10 cellular contexts compared by ENCODE assay signal in the genomic region with DNA sequence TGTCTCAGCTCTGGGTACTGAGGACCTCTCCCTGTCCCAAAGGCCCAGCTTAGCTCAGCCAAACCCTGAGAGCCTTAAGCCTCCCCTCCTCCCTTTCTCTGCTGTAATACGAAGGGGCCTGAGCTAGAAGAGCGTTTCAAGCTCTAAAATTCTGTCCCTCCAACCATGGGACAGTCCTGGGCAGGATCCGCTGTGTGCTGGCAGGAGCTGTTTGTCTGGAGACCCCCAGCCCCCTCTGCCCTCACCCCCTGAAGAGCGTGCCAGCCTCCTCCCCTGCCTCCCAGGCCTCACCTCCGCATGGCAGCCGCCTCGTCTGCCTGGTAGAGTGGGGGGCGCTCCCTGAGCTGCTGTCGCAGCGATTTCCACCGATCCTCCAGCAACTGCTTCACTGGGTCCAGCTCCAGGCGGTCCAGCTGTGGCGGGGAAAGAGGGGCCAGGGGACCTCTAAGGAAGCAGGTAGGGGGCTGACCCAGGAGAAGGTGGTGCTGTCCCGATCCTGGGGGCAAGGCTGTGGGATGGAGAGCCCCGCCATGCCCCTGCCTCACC. TPM values are rescaled to one million over a fixed set of nuclear protein-coding genes. Genes with fewer than 3 reads are reported as not detected.
DNase-seq lines count a peak whose midpoint lies in the region; ATAC-seq and TF ChIP-seq lines count a peak whose summit lies in the region.
"Had no signal": no experiment of that assay in that cellular context is flagged by ENCODE, and none has a peak within 500 bp of the region (broad histone marks: within the 10 kb centered on the region; RNA-seq: fewer than 3 reads in every experiment).

No MANE protein-coding gene starts in this region.

- H3K4me1 Mint-ChIP-seq in activated CD8-positive, alpha-beta T cell treated with anti-CD3 and anti-CD28 coated beads, Interleukin-2, amount 10 ng/mL, durations not matched to agents 7 days and 5 days (ENCODE audit: low read depth), result peaks cover 17% of the 10 kb centered on the region
- peaks cover 20% of the 10 kb centered on the region for H3K4me1 Mint-ChIP-seq in activated CD8-positive, alpha-beta T cell treated with anti-CD3 and anti-CD28 coated beads for 36 hours (ENCODE audit: low read depth)
- peaks cover 6% of the 10 kb centered on the region for H3K4me1 Mint-ChIP-seq in CD4-positive, alpha-beta T cell (ENCODE audit: low read depth)
- peaks cover 2% of the 10 kb centered on the region for H3K4me1 Mint-ChIP-seq in neural progenitor cell

- WGBS in body of pancreas, 2 donors, result 68 to 78% methylated on average over 13 to 15 of the region's 15 CpGs
- no CpG with 5 or more reads among the region's 15 CpGs for WGBS in gastroesophageal sphincter (ENCODE audit: low coverage in 1 of 2), 2 donors

- no peak for ATAC-seq in activated CD8-positive, alpha-beta T cell treated with anti-CD3 and anti-CD28 coated beads, Interleukin-2, amount 10 ng/mL, durations not matched to agents 7 days and 5 days
- no peak for ATAC-seq in activated CD8-positive, alpha-beta T cell treated with anti-CD3 and anti-CD28 coated beads for 36 hours
- no peak for ATAC-seq in CD4-positive, alpha-beta T cell (ENCODE audit: poor library complexity)
- ATAC-seq in body of pancreas, result no peak
- no peak for ATAC-seq in gastroesophageal sphincter
- no peak for ATAC-seq in GM21619 (IDR thresholded peaks at IDR 0.05; ENCODE audit: unreplicated experiment)
- ATAC-seq in GM18907 (IDR thresholded peaks at IDR 0.05; ENCODE audit: unreplicated experiment), result no peak

- no peaks in the 10 kb centered on the region for H3K9me3 Mint-ChIP-seq in activated CD8-positive, alpha-beta T cell treated with anti-CD3 and anti-CD28 coated beads, Interleukin-2, amount 10 ng/mL, durations not matched to agents 7 days and 5 days (ENCODE audit: insufficient read depth)
- H3K9me3 Mint-ChIP-seq in activated CD8-positive, alpha-beta T cell treated with anti-CD3 and anti-CD28 coated beads for 36 hours, result no peaks in the 10 kb centered on the region
- no peaks in the 10 kb centered on the region for H3K9me3 Mint-ChIP-seq in CD4-positive, alpha-beta T cell
- no peaks in the 10 kb centered on the region for H3K9me3 Mint-ChIP-seq in neural progenitor cell

- H3K4me2 ChIP-seq in neural progenitor cell, result no peak overlapping the region

- H3K36me3 ChIP-seq in body of pancreas (replicated peaks in 1 of 2; ENCODE audit: insufficient read depth in 1 of 2, low read depth in 2 of 2) (no peaks in the 10 kb centered on the region), neural progenitor cell (no peaks in the 10 kb centered on the region), gastroesophageal sphincter (peaks cover 0 to 11% of the 10 kb centered on the region in 2 donors)
- H3K36me3 ChIP-seq: spleen, uterus had no signal

- H3K36me3 Mint-ChIP-seq in activated CD8-positive, alpha-beta T cell treated with anti-CD3 and anti-CD28 coated beads, Interleukin-2, amount 10 ng/mL, durations not matched to agents 7 days and 5 days (ENCODE audit: low read depth), result no peaks in the 10 kb centered on the region
- no peaks in the 10 kb centered on the region for H3K36me3 Mint-ChIP-seq in activated CD8-positive, alpha-beta T cell treated with anti-CD3 and anti-CD28 coated beads for 36 hours (ENCODE audit: low read depth)
- no peaks in the 10 kb centered on the region for H3K36me3 Mint-ChIP-seq in CD4-positive, alpha-beta T cell (ENCODE audit: low read depth)
- no peaks in the 10 kb centered on the region for H3K36me3 Mint-ChIP-seq in neural progenitor cell

- no peak for DNase-seq in activated CD8-positive, alpha-beta T cell treated with anti-CD3 and anti-CD28 coated beads, Interleukin-2, amount 10 ng/mL, durations not matched to agents 7 days and 5 days
- DNase-seq in activated CD8-positive, alpha-beta T cell treated with anti-CD3 and anti-CD28 coated beads for 36 hours, result no peak
- no peak for DNase-seq in CD4-positive, alpha-beta T cell
- no peak for DNase-seq in body of pancreas
- DNase-seq in neural progenitor cell (ENCODE audit: low spot score), result no peak

- H3K27ac Mint-ChIP-seq in activated CD8-positive, alpha-beta T cell treated with anti-CD3 and anti-CD28 coated beads, Interleukin-2, amount 10 ng/mL, durations not matched to agents 7 days and 5 days, result peak overlapping the region; percentile 61
- no peak overlapping the region for H3K27ac Mint-ChIP-seq in activated CD8-positive, alpha-beta T cell treated with anti-CD3 and anti-CD28 coated beads for 36 hours
- no peak overlapping the region for H3K27ac Mint-ChIP-seq in CD4-positive, alpha-beta T cell
- peak overlapping the region; percentile 72 for H3K27ac Mint-ChIP-seq in neural progenitor cell

- TF ChIP-seq CTCF in activated CD8-positive, alpha-beta T cell treated with anti-CD3 and anti-CD28 coated beads for 36 hours (IDR thresholded peaks at IDR 0.05), result no peak
- TF ChIP-seq CTCF in CD4-positive, alpha-beta T cell (IDR thresholded peaks at IDR 0.05), result peak; percentile 48
- TF ChIP-seq CTCF in body of pancreas (IDR thresholded peaks at IDR 0.05) (no peak), neural progenitor cell (IDR thresholded peaks at IDR 0.05) (no peak), gastroesophageal sphincter (IDR thresholded peaks at IDR 0.05) (no peak)

- no peaks in the 10 kb centered on the region for H3K27me3 ChIP-seq in CD4-positive, alpha-beta T cell (ENCODE audit: control insufficient read depth, insufficient read depth, low read length)
- H3K27me3 ChIP-seq in body of pancreas, result no peaks in the 10 kb centered on the region
- H3K27me3 ChIP-seq in neural progenitor cell, result no peaks in the 10 kb centered on the region
- no peaks in the 10 kb centered on the region for H3K27me3 ChIP-seq in gastroesophageal sphincter
- H3K27me3 ChIP-seq: spleen, uterus had no signal

- H3K4me1 ChIP-seq in body of pancreas (peaks cover 14% of the 10 kb centered on the region), neural progenitor cell (no peaks in the 10 kb centered on the region), gastroesophageal sphincter (peaks cover 0 to 8% (median 6%) of the 10 kb centered on the region in 3 donors)
- H3K4me1 ChIP-seq: uterus had no signal

- no peaks in the 10 kb centered on the region for H3K27me3 Mint-ChIP-seq in activated CD8-positive, alpha-beta T cell treated with anti-CD3 and anti-CD28 coated beads, Interleukin-2, amount 10 ng/mL, durations not matched to agents 7 days and 5 days (ENCODE audit: low read depth)
- H3K27me3 Mint-ChIP-seq in activated CD8-positive, alpha-beta T cell treated with anti-CD3 and anti-CD28 coated beads for 36 hours, result no peaks in the 10 kb centered on the region
- H3K27me3 Mint-ChIP-seq in CD4-positive, alpha-beta T cell, result no peaks in the 10 kb centered on the region
- H3K27me3 Mint-ChIP-seq in neural progenitor cell (ENCODE audit: insufficient read depth, low read depth), result peaks cover 5% of the 10 kb centered on the region

- intact Hi-C loops in activated CD8-positive, alpha-beta T cell treated with anti-CD3 and anti-CD28 coated beads for 36 hours (cut with micrococcal nuclease), result loop anchor here (2.0 kb wide), 1 partner anchor 159 kb away; no protein-coding TSS in a partner anchor
- intact Hi-C loops in CD4-positive, alpha-beta T cell (cut with DNase I, micrococcal nuclease), result loop anchor here (1.0 to 5.0 kb wide), 4 partner anchors 98 to 373 kb away; no protein-coding TSS in a partner anchor
- intact Hi-C loops in body of pancreas (cut with DNase I), result loop anchor here (5.0 to 10.0 kb wide), 2 partner anchors 158 to 265 kb away; no protein-coding TSS in a partner anchor

- no peak overlapping the region for H2AFZ ChIP-seq in neural progenitor cell (replicated peaks)

- H3K27ac ChIP-seq in CD4-positive, alpha-beta T cell (ENCODE audit: low read depth, low read length), result no peak overlapping the region
- H3K27ac ChIP-seq in body of pancreas (peak overlapping the region in 3 of 4 donors; percentile 34 to 46 (median 35)), neural progenitor cell (no peak overlapping the region), gastroesophageal sphincter (no peak overlapping the region)
- H3K27ac ChIP-seq: spleen, uterus had no signal

- no peak for TF ChIP-seq POLR2A in body of pancreas (IDR thresholded peaks at IDR 0.05)
- no peak for TF ChIP-seq POLR2A in gastroesophageal sphincter (IDR thresholded peaks at IDR 0.05)

- H3K9me3 ChIP-seq in CD4-positive, alpha-beta T cell (ENCODE audit: control insufficient read depth, low read length), result no peaks in the 10 kb centered on the region
- no peaks in the 10 kb centered on the region for H3K9me3 ChIP-seq in body of pancreas
- no peaks in the 10 kb centered on the region for H3K9me3 ChIP-seq in neural progenitor cell (ENCODE audit: low read depth)
- no peaks in the 10 kb centered on the region for H3K9me3 ChIP-seq in gastroesophageal sphincter
- H3K9me3 ChIP-seq: spleen, uterus had no signal

- no peak for TF ChIP-seq EP300 in gastroesophageal sphincter (IDR thresholded peaks at IDR 0.05)

- no peaks in the 10 kb centered on the region for H4K20me1 ChIP-seq in neural progenitor cell (ENCODE audit: low read depth)

- no peaks in the 10 kb centered on the region for H3F3A ChIP-seq in neural progenitor cell (ENCODE audit: low read depth)

- H3K79me2 ChIP-seq in neural progenitor cell (ENCODE audit: low read depth), result no peaks in the 10 kb centered on the region

- H3K4me3 Mint-ChIP-seq in activated CD8-positive, alpha-beta T cell treated with anti-CD3 and anti-CD28 coated beads, Interleukin-2, amount 10 ng/mL, durations not matched to agents 7 days and 5 days, result no peak overlapping the region
- H3K4me3 Mint-ChIP-seq in activated CD8-positive, alpha-beta T cell treated with anti-CD3 and anti-CD28 coated beads for 36 hours, result no peak overlapping the region
- H3K4me3 Mint-ChIP-seq in CD4-positive, alpha-beta T cell, result no peak overlapping the region
- H3K4me3 Mint-ChIP-seq in neural progenitor cell, result no peak overlapping the region

- CTCF ChIA-PET in activated CD8-positive, alpha-beta T cell treated with anti-CD3 and anti-CD28 coated beads, Interleukin-2, amount 10 ng/mL, durations not matched to agents 7 days and 5 days (lab: Charles Lee), result interaction anchor here (0.5 to 5.9 kb wide), 75 partner anchors 8 to 402 kb away, joined by 3 to 222 read pairs (median 5); a partner anchor contains a TSS
- CTCF ChIA-PET in activated CD8-positive, alpha-beta T cell treated with anti-CD3 and anti-CD28 coated beads for 36 hours (lab: Charles Lee), result interaction anchor here (0.6 to 7.4 kb wide), 79 partner anchors 8 to 387 kb away, joined by 3 to 236 read pairs (median 5); a partner anchor contains a TSS
- CTCF ChIA-PET in CD4-positive, alpha-beta T cell (lab: Charles Lee), result interaction anchor here (0.6 to 5.2 kb wide), 54 partner anchors 9 to 384 kb away, joined by 3 to 130 read pairs (median 4); a partner anchor contains a TSS

- no peak overlapping the region for H3K4me3 ChIP-seq in body of pancreas
- H3K4me3 ChIP-seq in neural progenitor cell, result no peak overlapping the region
- H3K4me3 ChIP-seq in gastroesophageal sphincter, result no peak overlapping the region
- H3K4me3 ChIP-seq: spleen, uterus had no signal

- no peak overlapping the region for H3K9ac ChIP-seq in neural progenitor cell

- POLR2A ChIA-PET in activated CD8-positive, alpha-beta T cell treated with anti-CD3 and anti-CD28 coated beads, Interleukin-2, amount 10 ng/mL, durations not matched to agents 7 days and 5 days (lab: Charles Lee), result interaction anchor here (0.5 to 3.2 kb wide), 13 partner anchors 8 to 266 kb away, joined by 3 to 22 read pairs (median 4); no protein-coding TSS in a partner anchor
- POLR2A ChIA-PET in activated CD8-positive, alpha-beta T cell treated with anti-CD3 and anti-CD28 coated beads for 36 hours (lab: Charles Lee), result interaction anchor here (0.7 to 28.3 kb wide), 15 partner anchors 8 to 197 kb away, joined by 3 to 960 read pairs (median 4); a partner anchor contains a TSS
- POLR2A ChIA-PET in CD4-positive, alpha-beta T cell (lab: Charles Lee), result interaction anchor here (0.6 to 2.2 kb wide), 16 partner anchors 9 to 266 kb away, joined by 3 to 13 read pairs (median 3); a partner anchor contains a TSS

RNA-seq across cellular contexts. Expression of a gene that starts 14.7 kb away (rescaled TPM):
- total RNA-seq in activated CD8-positive, alpha-beta T cell treated with anti-CD3 and anti-CD28 coated beads, Interleukin-2, amount 10 ng/mL, durations not matched to agents 7 days and 5 days, result 100 to 1,000 TPM; 318 to 359 TPM
- 100 to 1,000 TPM; 267 to 270 TPM for total RNA-seq in activated CD8-positive, alpha-beta T cell treated with anti-CD3 and anti-CD28 coated beads for 36 hours
- 100 to 1,000 TPM; 253 to 265 TPM for total RNA-seq in CD4-positive, alpha-beta T cell
- 1 to 10 TPM; 4.2 to 7.3 TPM for total RNA-seq in body of pancreas
- total RNA-seq in neural progenitor cell (ENCODE audit: low replicate concordance), result 4.2 and 10.7 TPM in 2 replicates
- total RNA-seq in gastroesophageal sphincter, result 1 to 10 TPM; 6.1 to 8.8 (median 8.4) TPM

RNA-seq across cellular contexts. Expression of a gene that starts 28.3 kb away (rescaled TPM):
- total RNA-seq in activated CD8-positive, alpha-beta T cell treated with anti-CD3 and anti-CD28 coated beads, Interleukin-2, amount 10 ng/mL, durations not matched to agents 7 days and 5 days, result 1 to 10 TPM; 3.7 to 4.8 TPM
- under 1 TPM; 0.49 to 0.52 TPM for total RNA-seq in activated CD8-positive, alpha-beta T cell treated with anti-CD3 and anti-CD28 coated beads for 36 hours
- total RNA-seq in CD4-positive, alpha-beta T cell, result 1 to 10 TPM; 1.8 to 2.1 TPM
- total RNA-seq in body of pancreas (1 to 10 TPM in 1 of 2 donors, under 1 TPM in 1; 0.66 to 1.6 TPM), neural progenitor cell (ENCODE audit: low replicate concordance) (1.7 and 2.3 TPM in 2 replicates), gastroesophageal sphincter (1 to 10 TPM; 1.7 to 2.7 (median 2.0) TPM)

RNA-seq across cellular contexts. Expression of a gene that starts 39.5 kb away (rescaled TPM):
- 100 to 1,000 TPM; 150 to 165 TPM for total RNA-seq in activated CD8-positive, alpha-beta T cell treated with anti-CD3 and anti-CD28 coated beads, Interleukin-2, amount 10 ng/mL, durations not matched to agents 7 days and 5 days
- total RNA-seq in activated CD8-positive, alpha-beta T cell treated with anti-CD3 and anti-CD28 coated beads for 36 hours, result 10 to 100 TPM; 37.2 to 44.5 TPM
- 10 to 100 TPM; 18.5 to 21.1 TPM for total RNA-seq in CD4-positive, alpha-beta T cell
- total RNA-seq in body of pancreas (10 to 100 TPM in 1 of 2 donors, 1 to 10 TPM in 1; 4.7 to 29.3 TPM), neural progenitor cell (ENCODE audit: low replicate concordance) (18.5 and 21.0 TPM in 2 replicates), gastroesophageal sphincter (1 to 10 TPM; 2.5 to 8.1 (median 3.3) TPM)

Comparison
In these comparisons a context has a peak if more than half of its experiments do, and no peak if none do; other contexts are left out.
1. H3K27ac Mint-ChIP-seq: peak in activated CD8-positive, alpha-beta T cell treated with anti-CD3 and anti-CD28 coated beads, Interleukin-2, amount 10 ng/mL, durations not matched to agents 7 days and 5 days (single experiment) and neural progenitor cell (single experiment); none in activated CD8-positive, alpha-beta T cell treated with anti-CD3 and anti-CD28 coated beads for 36 hours (single experiment) and CD4-positive, alpha-beta T cell (single experiment).
2. H3K27ac ChIP-seq: peak in body of pancreas (3 of 4); none in CD4-positive, alpha-beta T cell (single experiment), neural progenitor cell (single experiment) and gastroesophageal sphincter (0 of 4).
3. RNA of a gene that starts 14.7 kb away (total RNA-seq): 318 to 359 TPM in activated CD8-positive, alpha-beta T cell treated with anti-CD3 and anti-CD28 coated beads, Interleukin-2, amount 10 ng/mL, durations not matched to agents 7 days and 5 days, 267 to 270 TPM in activated CD8-positive, alpha-beta T cell treated with anti-CD3 and anti-CD28 coated beads for 36 hours and 253 to 265 TPM in CD4-positive, alpha-beta T cell; 6.1 to 8.8 TPM in gastroesophageal sphincter, 4.2 to 7.3 TPM in body of pancreas and 4.2 to 10.7 TPM in neural progenitor cell; every median in the first group is over 10 times any median in the second.